In genomic region chr6:34536251-34536958, GRCh38 we compare ENCODE assay signal across 20 cellular contexts. TPM values are rescaled to one million over a fixed set of nuclear protein-coding genes. Genes with fewer than 3 reads are reported as not detected.
DNase-seq lines count a peak whose midpoint lies in the region; ATAC-seq and FAIRE-seq lines count a peak whose summit lies in the region.
"Had no signal": no experiment of that assay in that cellular context is flagged by ENCODE, and none has a peak within 500 bp of the region (broad histone marks: within the 10 kb centered on the region; RNA-seq: fewer than 3 reads in every experiment).

No MANE protein-coding gene starts in this region.

- H3K4me2 ChIP-seq in neuronal stem cell (ENCODE audit: insufficient read depth, low read length, poor library complexity, severe bottlenecking): no peak overlapping the region

- H3K9me3 ChIP-seq in small intestine (ENCODE audit: control insufficient read depth, low read depth) (no peaks in the 10 kb centered on the region), neuronal stem cell (replicated peaks in 1 of 2; ENCODE audit: control insufficient read depth in 2 of 2, insufficient read depth in 1 of 2, low read depth in 1 of 2, low read length in 2 of 2) (no peaks in the 10 kb centered on the region)
- H3K9me3 ChIP-seq: Peyer's patch had no signal

- H3K4ac ChIP-seq in neuronal stem cell (ENCODE audit: low read length): no peak overlapping the region

- H3K27me3 ChIP-seq in small intestine (ENCODE audit: control insufficient read depth in 2 of 2, insufficient read depth in 2 of 2, low read length in 2 of 2) (no peaks in the 10 kb centered on the region), neuronal stem cell (ENCODE audit: control insufficient read depth in 3 of 3, insufficient read depth in 3 of 3, low read depth in 1 of 3, low read length in 3 of 3) (peaks cover 0 to 64% (median 0%) of the 10 kb centered on the region in 3 experiments)
- H3K27me3 ChIP-seq: Peyer's patch had no signal

- no peak overlapping the region for H2BK120ac ChIP-seq in neuronal stem cell (ENCODE audit: low read depth, low read length)

- H3K9me3 Mint-ChIP-seq in activated T-helper 17 cell treated with anti-CD3 and anti-CD28 coated beads, Interleukin-2, amount 50 U/mL, for 72 hours: no peaks in the 10 kb centered on the region
- H3K9me3 Mint-ChIP-seq: activated naive CD4-positive, alpha-beta T cell treated with anti-CD3 and anti-CD28 coated beads, Interleukin-2, amount 10 ng/mL, durations not matched to agents 7 days and 5 days; CD4-positive, alpha-beta T cell had no signal

- no peak overlapping the region for H4K91ac ChIP-seq in neuronal stem cell (ENCODE audit: low read depth, low read length, poor library complexity)

- no peak overlapping the region for H3K18ac ChIP-seq in neuronal stem cell (ENCODE audit: low read length)

- H2AK5ac ChIP-seq in neuronal stem cell (ENCODE audit: low read depth, low read length): no peak overlapping the region

- no peak overlapping the region for H3K9ac ChIP-seq in neuronal stem cell (ENCODE audit: low read depth, low read length, poor library complexity)

- no peak overlapping the region for H2BK5ac ChIP-seq in neuronal stem cell (ENCODE audit: low read length)

- no peak overlapping the region for H2BK12ac ChIP-seq in neuronal stem cell (ENCODE audit: low read length)

- no peak for ATAC-seq in activated T-helper 17 cell treated with anti-CD3 and anti-CD28 coated beads, Interleukin-2, amount 50 U/mL, for 72 hours (replicated peaks)
- ATAC-seq in GM21786 (IDR thresholded peaks at IDR 0.05; ENCODE audit: unreplicated experiment) (no peak), GM18873 (IDR thresholded peaks at IDR 0.05; ENCODE audit: low FRiP score, unreplicated experiment) (no peak)
- ATAC-seq: activated CD8-positive, alpha-beta memory T cell treated with anti-CD3 and anti-CD28 coated beads, Interleukin-2, amount 10 ng/mL, durations not matched to agents 7 days and 5 days had no signal

- no peak overlapping the region for H4K8ac ChIP-seq in neuronal stem cell (ENCODE audit: low read depth, low read length)

- H3K4me3 ChIP-seq in small intestine (ENCODE audit: low read depth in 1 of 2, low read length in 2 of 2): no peak overlapping the region
- H3K4me3 ChIP-seq in neuronal stem cell (ENCODE audit: low read length in 2 of 2): no peak overlapping the region
- H3K4me3 ChIP-seq: Peyer's patch had no signal

- H3K79me1 ChIP-seq in neuronal stem cell (ENCODE audit: low read depth, low read length): peaks cover 2% of the 10 kb centered on the region

- DNase-seq in NCI-H146 (lab: John Stamatoyannopoulos, UW) (peak; percentile 40), NCI-H146 treated with DMSO at 0.1 percent for 48 hours (lab: John Stamatoyannopoulos, UW; ENCODE audit: unreplicated experiment) (no peak), NCI-H2171 (lab: John Stamatoyannopoulos, UW) (peak; percentile 69), small intestine (peak; percentile 70), neuronal stem cell (ENCODE audit: low spot score) (no peak)
- DNase-seq: activated CD4-positive, CD25-positive, alpha-beta regulatory T cell; activated CD8-positive, alpha-beta memory T cell treated with anti-CD3 and anti-CD28 coated beads, Interleukin-2, amount 10 ng/mL, durations not matched to agents 7 days and 5 days; activated naive CD4-positive, alpha-beta T cell treated with anti-CD3 and anti-CD28 coated beads, Interleukin-2, amount 10 ng/mL, durations not matched to agents 7 days and 5 days; CD4-positive, alpha-beta T cell; effector CD4-positive, alpha-beta T cell; GF-D8; Kasumi-1; NCI-H2107; T-helper 1 cell had no signal

- H3K27me3 Mint-ChIP-seq in activated T-helper 17 cell treated with anti-CD3 and anti-CD28 coated beads, Interleukin-2, amount 50 U/mL, for 72 hours: no peaks in the 10 kb centered on the region
- H3K27me3 Mint-ChIP-seq: activated CD8-positive, alpha-beta memory T cell treated with anti-CD3 and anti-CD28 coated beads, Interleukin-2, amount 10 ng/mL, durations not matched to agents 7 days and 5 days; activated naive CD4-positive, alpha-beta T cell treated with anti-CD3 and anti-CD28 coated beads, Interleukin-2, amount 10 ng/mL, durations not matched to agents 7 days and 5 days; CD4-positive, alpha-beta T cell had no signal

- no peak overlapping the region for H2BK15ac ChIP-seq in neuronal stem cell (ENCODE audit: low read length)

- peak overlapping the region; percentile 45 for H3K27ac Mint-ChIP-seq in activated T-helper 17 cell treated with anti-CD3 and anti-CD28 coated beads, Interleukin-2, amount 50 U/mL, for 72 hours
- H3K27ac Mint-ChIP-seq: activated CD8-positive, alpha-beta memory T cell treated with anti-CD3 and anti-CD28 coated beads, Interleukin-2, amount 10 ng/mL, durations not matched to agents 7 days and 5 days; activated naive CD4-positive, alpha-beta T cell treated with anti-CD3 and anti-CD28 coated beads, Interleukin-2, amount 10 ng/mL, durations not matched to agents 7 days and 5 days; CD4-positive, alpha-beta T cell had no signal

- no peaks in the 10 kb centered on the region for H3K4me1 Mint-ChIP-seq in activated T-helper 17 cell treated with anti-CD3 and anti-CD28 coated beads, Interleukin-2, amount 50 U/mL, for 72 hours
- H3K4me1 Mint-ChIP-seq: activated CD8-positive, alpha-beta memory T cell treated with anti-CD3 and anti-CD28 coated beads, Interleukin-2, amount 10 ng/mL, durations not matched to agents 7 days and 5 days; activated naive CD4-positive, alpha-beta T cell treated with anti-CD3 and anti-CD28 coated beads, Interleukin-2, amount 10 ng/mL, durations not matched to agents 7 days and 5 days had no signal

- no peak overlapping the region for H3K4me3 Mint-ChIP-seq in activated T-helper 17 cell treated with anti-CD3 and anti-CD28 coated beads, Interleukin-2, amount 50 U/mL, for 72 hours
- H3K4me3 Mint-ChIP-seq: activated CD8-positive, alpha-beta memory T cell treated with anti-CD3 and anti-CD28 coated beads, Interleukin-2, amount 10 ng/mL, durations not matched to agents 7 days and 5 days; activated naive CD4-positive, alpha-beta T cell treated with anti-CD3 and anti-CD28 coated beads, Interleukin-2, amount 10 ng/mL, durations not matched to agents 7 days and 5 days; CD4-positive, alpha-beta T cell had no signal

- H3K23ac ChIP-seq in neuronal stem cell (ENCODE audit: low read depth, low read length, poor library complexity): no peak overlapping the region

- FAIRE-seq in small intestine (lab: Jason Lieb, UNC): no peak

- H3K27ac ChIP-seq in small intestine (ENCODE audit: low read depth in 1 of 2, low read length in 1 of 2) (no peak overlapping the region), neuronal stem cell (replicated peaks; ENCODE audit: low read length) (no peak overlapping the region)

- no peak overlapping the region for H2AFZ ChIP-seq in neuronal stem cell (ENCODE audit: low read length)

- no peak overlapping the region for H3K14ac ChIP-seq in neuronal stem cell (ENCODE audit: low read length)

- H3K36me3 ChIP-seq in small intestine (ENCODE audit: control insufficient read depth in 2 of 2, insufficient read depth in 2 of 2, low read length in 2 of 2): no peaks in the 10 kb centered on the region
- H3K36me3 ChIP-seq in neuronal stem cell (replicated peaks in 1 of 2; ENCODE audit: control insufficient read depth in 2 of 2, insufficient read depth in 2 of 2, low read length in 2 of 2): no peaks in the 10 kb centered on the region
- H3K36me3 ChIP-seq: Peyer's patch had no signal

- 20 to 61% (median 36%) methylated on average over 3 of the region's 3 CpGs for WGBS in small intestine, 3 donors
- WGBS in neuronal stem cell (ENCODE audit: extremely low coverage in 2 of 2, insufficient read length in 2 of 2, insufficient replicate concordance in 1 of 2), 2 donors: no CpG with 5 or more reads among the region's 3 CpGs

- no peaks in the 10 kb centered on the region for H3K4me1 ChIP-seq in small intestine (ENCODE audit: control insufficient read depth in 2 of 2, insufficient read depth in 1 of 2, low read depth in 1 of 2, low read length in 1 of 2)
- H3K4me1 ChIP-seq in neuronal stem cell (ENCODE audit: control insufficient read depth in 2 of 2, insufficient read depth in 1 of 2, low read depth in 1 of 2, low read length in 2 of 2): no peaks in the 10 kb centered on the region

- no peaks in the 10 kb centered on the region for H3K36me3 Mint-ChIP-seq in activated T-helper 17 cell treated with anti-CD3 and anti-CD28 coated beads, Interleukin-2, amount 50 U/mL, for 72 hours (ENCODE audit: low read depth)
- H3K36me3 Mint-ChIP-seq: activated CD8-positive, alpha-beta memory T cell treated with anti-CD3 and anti-CD28 coated beads, Interleukin-2, amount 10 ng/mL, durations not matched to agents 7 days and 5 days; activated naive CD4-positive, alpha-beta T cell treated with anti-CD3 and anti-CD28 coated beads, Interleukin-2, amount 10 ng/mL, durations not matched to agents 7 days and 5 days had no signal

RNA-seq across cellular contexts. Expression of gene SPDEF, which starts 19.7 kb away (rescaled TPM):
- total RNA-seq in activated T-helper 17 cell treated with anti-CD3 and anti-CD28 coated beads, Interleukin-2, amount 50 U/mL, for 72 hours: under 1 TPM in 1 of 2 donors, not detected in 1; 0.26 TPM
- polyA plus RNA-seq in small intestine: 10 to 100 TPM; 10.9 to 20.6 (median 13.0) TPM
- polyA plus RNA-seq in neuronal stem cell (2013, experiment 1 of 2): 0.18 TPM
- polyA plus RNA-seq in neuronal stem cell (2013, experiment 2 of 2): 0.18 TPM
- total RNA-seq: A172, posterior vena cava had no signal

Comparison
In these comparisons a context has a peak if more than half of its experiments do, and no peak if none do; other contexts are left out.
1. DNase-seq: peak in NCI-H146 (single experiment), NCI-H2171 (single experiment) and small intestine (single experiment); none in NCI-H146 treated with DMSO at 0.1 percent for 48 hours (single experiment) and neuronal stem cell (single experiment).